In genomic region chr1:173315296-173315695, GRCh38 we compare ENCODE assay signal across 28 cellular contexts.
"Had no signal": no experiment of that assay in that cellular context is flagged by ENCODE, and none has a peak within 500 bp of the region (broad histone marks: within the 10 kb centered on the region; RNA-seq: fewer than 3 reads in every experiment).

No MANE protein-coding gene starts in this region.

- H3K4me1 ChIP-seq: adrenal gland, body of pancreas, esophagus muscularis mucosa had no signal

- DNase-seq: activated CD4-positive, alpha-beta memory T cell treated with anti-CD3 and anti-CD28 coated beads for 36 hours; activated CD4-positive, alpha-beta T cell treated with anti-CD3 and anti-CD28 coated beads for 36 hours; activated CD4-positive, alpha-beta T cell treated with anti-CD3 and anti-CD28 coated beads, Interleukin-2, amount 10 ng/mL, durations not matched to agents 24 days and 14 days; activated CD4-positive, CD25-positive, alpha-beta regulatory T cell; activated CD4-positive, CD25-positive, alpha-beta regulatory T cell treated with anti-CD3 and anti-CD28 coated beads, Interleukin-2, amount 50 U/mL, for 72 hours; activated CD8-positive, alpha-beta memory T cell treated with anti-CD3 and anti-CD28 coated beads, Interleukin-2, amount 10 ng/mL, durations not matched to agents 7 days and 5 days; activated CD8-positive, alpha-beta memory T cell treated with anti-CD3 and anti-CD28 coated beads, Interleukin-2, amount 50 U/mL, for 4 hours; activated CD8-positive, alpha-beta T cell treated with anti-CD3 and anti-CD28 coated beads, Interleukin-2, amount 10 ng/mL, durations not matched to agents 7 days and 5 days; activated effector memory CD4-positive, alpha-beta T cell treated with anti-CD3 and anti-CD28 coated beads, Interleukin-2, amount 50 U/mL, for 16 hours; activated naive CD4-positive, alpha-beta T cell treated with anti-CD3 and anti-CD28 coated beads for 36 hours; activated naive CD8-positive, alpha-beta T cell treated with anti-CD3 and anti-CD28 coated beads for 36 hours; activated naive CD8-positive, alpha-beta T cell treated with anti-CD3 and anti-CD28 coated beads, Interleukin-2, amount 50 U/mL, for 24 hours; activated T-cell treated with anti-CD3 and anti-CD28 coated beads, Interleukin-2, amount 50 U/mL, for 1 hour; activated T-cell treated with anti-CD3 and anti-CD28 coated beads, Interleukin-2, amount 50 U/mL, for 48 hours; amygdala; aorta; body of pancreas; caudate nucleus; cortex of kidney; dermis blood vessel endothelial cell; effector CD4-positive, alpha-beta T cell; effector memory CD8-positive, alpha-beta T cell; erythroblast; head of caudate nucleus; T1000 had no signal

- H3K27me3 ChIP-seq: adrenal gland, body of pancreas, esophagus muscularis mucosa had no signal

- H3K9me3 ChIP-seq: adrenal gland, body of pancreas, esophagus muscularis mucosa had no signal

- H3K4me3 ChIP-seq: adrenal gland, body of pancreas, esophagus muscularis mucosa had no signal

- ATAC-seq: activated CD4-positive, alpha-beta T cell treated with anti-CD3 and anti-CD28 coated beads for 36 hours; activated CD8-positive, alpha-beta memory T cell treated with anti-CD3 and anti-CD28 coated beads, Interleukin-2, amount 10 ng/mL, durations not matched to agents 7 days and 5 days; activated CD8-positive, alpha-beta T cell treated with anti-CD3 and anti-CD28 coated beads, Interleukin-2, amount 10 ng/mL, durations not matched to agents 7 days and 5 days; activated naive CD8-positive, alpha-beta T cell treated with anti-CD3 and anti-CD28 coated beads, Interleukin-2, amount 50 U/mL, for 24 hours; body of pancreas; effector memory CD8-positive, alpha-beta T cell had no signal

- H3K27ac ChIP-seq: adrenal gland, body of pancreas, esophagus muscularis mucosa had no signal

- FAIRE-seq: colon had no signal

- H3K36me3 ChIP-seq: adrenal gland, esophagus muscularis mucosa had no signal
